ENCODE assay signal across 28 cellular contexts in genomic region chr5:116062352-116062751, GRCh38. TPM values are rescaled to one million over a fixed set of nuclear protein-coding genes. Genes with fewer than 3 reads are reported as not detected.
DNase-seq lines count a peak whose midpoint lies in the region; ATAC-seq, FAIRE-seq and TF ChIP-seq lines count a peak whose summit lies in the region.
"Had no signal": no experiment of that assay in that cellular context is flagged by ENCODE, and none has a peak within 500 bp of the region (broad histone marks: within the 10 kb centered on the region; RNA-seq: fewer than 3 reads in every experiment).

No MANE protein-coding gene starts in this region.

- H3K4me1 Mint-ChIP-seq in chondrocyte (ENCODE audit: low read depth), result no peaks in the 10 kb centered on the region
- H3K4me1 Mint-ChIP-seq: CD8-positive, alpha-beta memory T cell; naive thymus-derived CD4-positive, alpha-beta T cell had no signal

- in situ Hi-C loops in HepG2 (cut with HindIII; ENCODE audit: extremely low pct_ligation_motif_present, low pct_unique_long_range_greater_than_20kb), result loop anchor here (25.0 kb wide), 2 partner anchors 225 to 750 kb away; partner anchors contain the start of genes AP3S1 and ATG12

- no peaks in the 10 kb centered on the region for H3K79me2 ChIP-seq in HepG2 (ENCODE audit: insufficient read depth, low read length)
- H3K79me2 ChIP-seq in smooth muscle cell (ENCODE audit: low read depth), result no peaks in the 10 kb centered on the region

- no peak for FAIRE-seq in HepG2 (lab: Jason Lieb, UNC)
- FAIRE-seq: H1 had no signal

- no peak overlapping the region for H3K4me3 Mint-ChIP-seq in chondrocyte (ENCODE audit: unreplicated experiment)
- H3K4me3 Mint-ChIP-seq: activated CD8-positive, alpha-beta memory T cell treated with anti-CD3 and anti-CD28 coated beads, Interleukin-2, amount 10 ng/mL, durations not matched to agents 7 days and 5 days; CD8-positive, alpha-beta memory T cell; naive thymus-derived CD4-positive, alpha-beta T cell had no signal

- no peaks in the 10 kb centered on the region for H3K36me3 ChIP-seq in HepG2 (replicated peaks in 1 of 2; ENCODE audit: control insufficient read depth in 1 of 2, insufficient read depth in 2 of 2, low read length in 2 of 2)
- no peaks in the 10 kb centered on the region for H3K36me3 ChIP-seq in right lobe of liver
- H3K36me3 ChIP-seq in smooth muscle cell (ENCODE audit: low read depth), result no peaks in the 10 kb centered on the region
- H3K36me3 ChIP-seq: BE2C, heart right ventricle, lower lobe of right lung, tibial artery had no signal

- TF ChIP-seq RAD21 in HepG2 (CRISPR knock-in tag; IDR thresholded peaks at IDR 0.05), result no peak

- H3K27ac ChIP-seq in HepG2 (ENCODE audit: extremely low read length, insufficient read depth, low read length) (no peak overlapping the region), right lobe of liver (no peak overlapping the region), smooth muscle cell (ENCODE audit: low read depth) (no peak overlapping the region)
- H3K27ac ChIP-seq: heart right ventricle, lower lobe of right lung, SK-N-MC, tibial artery had no signal

- H3F3A ChIP-seq in smooth muscle cell (ENCODE audit: low read depth), result no peaks in the 10 kb centered on the region

- H2AFZ ChIP-seq in HepG2 (ENCODE audit: low read length) (no peak overlapping the region), smooth muscle cell (ENCODE audit: low read depth) (no peak overlapping the region)

- H3K27me3 ChIP-seq in HepG2 (ENCODE audit: control insufficient read depth in 1 of 2, insufficient read depth in 2 of 2, low read length in 2 of 2), result 0 out of 5 replicates have a peak, but pooled peaks cover 0 to 2% of the 10 kb centered on the region in 2 experiments
- no peaks in the 10 kb centered on the region for H3K27me3 ChIP-seq in right lobe of liver
- no peaks in the 10 kb centered on the region for H3K27me3 ChIP-seq in smooth muscle cell (ENCODE audit: low read depth)

- intact Hi-C loops in HepG2 (cut with micrococcal nuclease; ENCODE audit: unreplicated experiment), result loop anchor here (10.0 kb wide), 1 partner anchor 758 kb away; no protein-coding TSS in a partner anchor
- intact Hi-C loops in right lobe of liver (cut with DNase I), result no loop called here

- no TSS peak for BruUV-seq in HepG2 (replicated peaks; lab: Mats Ljungman, UMichigan)

- H3K9ac ChIP-seq in HepG2 (ENCODE audit: insufficient read depth, low read depth, low read length) (no peak overlapping the region), smooth muscle cell (ENCODE audit: low read depth) (no peak overlapping the region)

- TF ChIP-seq EP300 in HepG2 (IDR thresholded peaks at IDR 0.05; ENCODE audit: low read depth in 2 of 2, low read length in 2 of 2) (no peak), HepG2 (CRISPR knock-in tag; IDR thresholded peaks at IDR 0.05; ENCODE audit: borderline replicate concordance) (no peak)

- WGBS in HepG2 (ENCODE audit: low lambda C conversion rate), result 24% methylated on average over 2 of the region's 2 CpGs
- 84% methylated on average over 2 of the region's 2 CpGs for WGBS in right lobe of liver (ENCODE audit: insufficient coverage, low coverage, low lambda C conversion rate, missing lambda C conversion rate)
- WGBS in smooth muscle cell (ENCODE audit: low lambda C conversion rate), result 95% methylated on average over 2 of the region's 2 CpGs

- POLR2A ChIA-PET in HepG2 (lab: Yijun Ruan, JAX), result no interaction called here

- DNase-seq in HepG2 (ENCODE audit: low spot score) (peak; percentile 6), right lobe of liver (no peak), chondrocyte (ENCODE audit: low spot score) (no peak), DMS79 treated with DMSO at 0.1 percent for 48 hours (lab: John Stamatoyannopoulos, UW) (no peak), A172 (ENCODE audit: low spot score) (no peak), smooth muscle cell (lab: John Stamatoyannopoulos, UW; ENCODE audit: unreplicated experiment) (no peak)
- DNase-seq: activated CD4-positive, alpha-beta T cell treated with anti-CD3 and anti-CD28 coated beads, Interleukin-2, amount 50 U/mL, for 4 hours; activated CD4-positive, CD25-positive, alpha-beta regulatory T cell; activated CD8-positive, alpha-beta memory T cell treated with anti-CD3 and anti-CD28 coated beads, Interleukin-2, amount 10 ng/mL, durations not matched to agents 7 days and 5 days; activated T-cell treated with anti-CD3 and anti-CD28 coated beads, Interleukin-2, amount 50 U/mL, for 48 hours; BE2C; caudate nucleus; CD8-positive, alpha-beta memory T cell; foreskin fibroblast; heart right ventricle; Karpas-422; lower lobe of right lung; naive thymus-derived CD4-positive, alpha-beta T cell; NCI-H446; stimulated activated CD4-positive, alpha-beta T cell treated with anti-CD3 and anti-CD28 coated beads, Interleukin-15, amount 100 ng/mL, for 24 hours; stimulated activated CD4-positive, alpha-beta T cell treated with anti-CD3 and anti-CD28 coated beads, Interleukin-4, amount 100 ng/mL, for 4 hours; tibial artery had no signal

- H3K27ac Mint-ChIP-seq in chondrocyte (ENCODE audit: unreplicated experiment), result no peak overlapping the region
- H3K27ac Mint-ChIP-seq: activated CD8-positive, alpha-beta memory T cell treated with anti-CD3 and anti-CD28 coated beads, Interleukin-2, amount 10 ng/mL, durations not matched to agents 7 days and 5 days; CD8-positive, alpha-beta memory T cell; naive thymus-derived CD4-positive, alpha-beta T cell had no signal

- peaks cover 28% of the 10 kb centered on the region for H3K27me3 Mint-ChIP-seq in chondrocyte (ENCODE audit: low read depth)

- no peaks in the 10 kb centered on the region for H3K9me3 ChIP-seq in HepG2 (ENCODE audit: low read length)
- H3K9me3 ChIP-seq in right lobe of liver, result no peaks in the 10 kb centered on the region
- H3K9me3 ChIP-seq in smooth muscle cell (replicated peaks; ENCODE audit: low read depth), result no peaks in the 10 kb centered on the region
- H3K9me3 ChIP-seq: BE2C, heart right ventricle, lower lobe of right lung, tibial artery had no signal

- no peak for ATAC-seq in HepG2
- ATAC-seq in right lobe of liver, result no peak
- ATAC-seq in GM21825 (IDR thresholded peaks at IDR 0.05; ENCODE audit: unreplicated experiment), result no peak
- ATAC-seq: activated CD8-positive, alpha-beta memory T cell treated with anti-CD3 and anti-CD28 coated beads, Interleukin-2, amount 10 ng/mL, durations not matched to agents 7 days and 5 days; heart right ventricle; lower lobe of right lung; naive thymus-derived CD4-positive, alpha-beta T cell had no signal

- H3K36me3 Mint-ChIP-seq in chondrocyte (ENCODE audit: low read depth), result no peaks in the 10 kb centered on the region
- H3K36me3 Mint-ChIP-seq: activated CD8-positive, alpha-beta memory T cell treated with anti-CD3 and anti-CD28 coated beads, Interleukin-2, amount 10 ng/mL, durations not matched to agents 7 days and 5 days; CD8-positive, alpha-beta memory T cell; naive thymus-derived CD4-positive, alpha-beta T cell had no signal

- no peak overlapping the region for H3K4me3 ChIP-seq in HepG2 (replicated peaks in 1 of 3; ENCODE audit: insufficient read depth in 1 of 3, low read depth in 2 of 3, low read length in 3 of 3)
- H3K4me3 ChIP-seq in right lobe of liver, result no peak overlapping the region
- no peak overlapping the region for H3K4me3 ChIP-seq in smooth muscle cell
- H3K4me3 ChIP-seq: heart right ventricle, lower lobe of right lung, SK-N-MC, tibial artery had no signal

- H4K20me1 ChIP-seq in HepG2 (ENCODE audit: insufficient read depth, low read length) (no peaks in the 10 kb centered on the region), smooth muscle cell (ENCODE audit: low read depth) (no peaks in the 10 kb centered on the region)

- H3K4me1 ChIP-seq in HepG2 (ENCODE audit: insufficient read depth, low read length) (no peaks in the 10 kb centered on the region), right lobe of liver (no peaks in the 10 kb centered on the region), smooth muscle cell (ENCODE audit: low read depth) (no peaks in the 10 kb centered on the region)
- H3K4me1 ChIP-seq: BE2C, heart right ventricle, lower lobe of right lung, tibial artery had no signal

- TF ChIP-seq CTCF in HepG2 (CRISPR knock-in tag; IDR thresholded peaks at IDR 0.05), result no peak; the same call in 1 of the 2 replicates
- no peak for TF ChIP-seq CTCF in right lobe of liver (IDR thresholded peaks at IDR 0.05)
- TF ChIP-seq CTCF in LNCAP (IDR thresholded peaks at IDR 0.05), result peak; percentile 38; the same call in 1 of the 2 replicates
- peak; percentile 35 for TF ChIP-seq CTCF in chondrocyte (IDR thresholded peaks at IDR 0.05)
- TF ChIP-seq CTCF in smooth muscle cell (IDR thresholded peaks at IDR 0.05; ENCODE audit: borderline replicate concordance, insufficient read depth, poor library complexity, severe bottlenecking), result no peak

- no peak for TF ChIP-seq POLR2A in HepG2 (IDR thresholded peaks at IDR 0.05; ENCODE audit: insufficient read depth in 1 of 2, low read depth in 2 of 2, low read length in 2 of 2)
- no peak for TF ChIP-seq POLR2A in right lobe of liver (IDR thresholded peaks at IDR 0.05)

- H3K9me3 Mint-ChIP-seq in chondrocyte (ENCODE audit: low read depth), result no peaks in the 10 kb centered on the region
- H3K9me3 Mint-ChIP-seq: CD8-positive, alpha-beta memory T cell; naive thymus-derived CD4-positive, alpha-beta T cell had no signal

- CTCF ChIA-PET in HepG2 (lab: Yijun Ruan, JAX; ENCODE audit: low intra/inter-chr PET ratio, low total read pairs), result no interaction called here

- no peak overlapping the region for H3K4me2 ChIP-seq in HepG2 (ENCODE audit: low read depth, low read length)
- no peak overlapping the region for H3K4me2 ChIP-seq in smooth muscle cell

RNA-seq across cellular contexts. Expression of gene COMMD10, which starts 22.5 kb away (rescaled TPM):
- total RNA-seq in HepG2 (2016; rRNA removed; fragmentation: Illumina TruSeq; extraction: Trizol) (39.3 and 45.9 TPM in 2 replicates), right lobe of liver (10 to 100 TPM; 11.1 to 16.2 (median 14.4) TPM), chondrocyte (18.0 to 23.0 TPM (median 18.6 TPM) in 3 replicates), smooth muscle cell (34.0 and 40.4 TPM in 2 replicates)
- 12.7 and 14.8 TPM in 2 replicates for total RNA-seq in HepG2 (2016; cell fraction: cytosol; rRNA removed; fragmentation: Illumina TruSeq; extraction: Trizol; ENCODE audit: low read depth)
- total RNA-seq in HepG2 (2016; cell fraction: insoluble cytoplasmic fraction; rRNA removed; fragmentation: Illumina TruSeq; extraction: Trizol), result 36.8 and 51.4 TPM in 2 replicates
- 10.3 and 11.3 TPM in 2 replicates for total RNA-seq in HepG2 (2016; cell fraction: membrane; rRNA removed; fragmentation: Illumina TruSeq; extraction: Trizol)
- 49.1 and 53.3 TPM in 2 replicates for total RNA-seq in HepG2 (2016; cell fraction: nucleus; rRNA removed; fragmentation: Illumina TruSeq; extraction: Trizol)
- polyA plus RNA-seq in HepG2 (2011; rRNA removed) (11.8 and 16.9 TPM in 2 replicates), smooth muscle cell (22.4 and 28.4 TPM in 2 replicates)
- polyA plus RNA-seq in HepG2 (2011; cell fraction: cytosol; rRNA removed), result 6.1 and 10.1 TPM in 2 replicates
- 12.2 and 13.1 TPM in 2 replicates for polyA plus RNA-seq in HepG2 (2011; cell fraction: nucleus; rRNA removed)
- polyA plus RNA-seq in HepG2 (2012), result 15.3 and 17.3 TPM in 2 replicates
- 3.1 and 3.4 TPM in 2 replicates for polyA plus RNA-seq in HepG2 (2016; cell fraction: cytosol; fragmentation: Illumina TruSeq; extraction: Trizol; ENCODE audit: low read depth)
- 42.0 and 46.1 TPM in 2 replicates for polyA plus RNA-seq in HepG2 (2016; cell fraction: insoluble cytoplasmic fraction; fragmentation: Illumina TruSeq; extraction: Trizol; ENCODE audit: low read depth)
- polyA plus RNA-seq in HepG2 (2016; cell fraction: membrane; fragmentation: Illumina TruSeq; extraction: Trizol; ENCODE audit: low read depth), result 6.0 and 6.7 TPM in 2 replicates
- 26.7 and 29.7 TPM in 2 replicates for polyA plus RNA-seq in HepG2 (2016; cell fraction: nucleus; fragmentation: Illumina TruSeq; extraction: Trizol; ENCODE audit: insufficient read depth, low read depth)
- polyA minus RNA-seq in HepG2 (2011; rRNA and poly(A)+ RNA removed; ENCODE audit: low replicate concordance), result 5.3 and 6.5 TPM in 2 replicates
- 9.5 and 10.4 TPM in 2 replicates for polyA minus RNA-seq in HepG2 (2011; cell fraction: cytosol; rRNA and poly(A)+ RNA removed)
- polyA minus RNA-seq in HepG2 (2011; cell fraction: nucleus; rRNA and poly(A)+ RNA removed), result 73.5 and 78.9 TPM in 2 replicates
- total RNA-seq in A172 (2014; rRNA removed; shearing (Covaris generic)), result 65.6 and 68.1 TPM in 2 replicates

RNA-seq across cellular contexts. Expression of gene ARL14EPL, which starts 30.1 kb away (rescaled TPM):
- total RNA-seq in HepG2 (2016; rRNA removed; fragmentation: Illumina TruSeq; extraction: Trizol) (not detected in 2 replicates), right lobe of liver (not detected), chondrocyte (not detected in 3 replicates), smooth muscle cell (not detected in 2 replicates)
- not detected in 2 replicates for total RNA-seq in HepG2 (2016; cell fraction: cytosol; rRNA removed; fragmentation: Illumina TruSeq; extraction: Trizol; ENCODE audit: low read depth)
- not detected in 2 replicates for total RNA-seq in HepG2 (2016; cell fraction: insoluble cytoplasmic fraction; rRNA removed; fragmentation: Illumina TruSeq; extraction: Trizol)
- not detected in 2 replicates for total RNA-seq in HepG2 (2016; cell fraction: membrane; rRNA removed; fragmentation: Illumina TruSeq; extraction: Trizol)
- not detected in 2 replicates for total RNA-seq in HepG2 (2016; cell fraction: nucleus; rRNA removed; fragmentation: Illumina TruSeq; extraction: Trizol)
- polyA plus RNA-seq in HepG2 (2011; rRNA removed) (not detected in 2 replicates), smooth muscle cell (not detected in 2 replicates)
- polyA plus RNA-seq in HepG2 (2011; cell fraction: cytosol; rRNA removed), result not detected in 2 replicates
- polyA plus RNA-seq in HepG2 (2011; cell fraction: nucleus; rRNA removed), result not detected in 2 replicates
- polyA plus RNA-seq in HepG2 (2012), result not detected in 2 replicates
- not detected in 2 replicates for polyA plus RNA-seq in HepG2 (2016; cell fraction: cytosol; fragmentation: Illumina TruSeq; extraction: Trizol; ENCODE audit: low read depth)
- not detected in 2 replicates for polyA plus RNA-seq in HepG2 (2016; cell fraction: insoluble cytoplasmic fraction; fragmentation: Illumina TruSeq; extraction: Trizol; ENCODE audit: low read depth)
- polyA plus RNA-seq in HepG2 (2016; cell fraction: membrane; fragmentation: Illumina TruSeq; extraction: Trizol; ENCODE audit: low read depth), result not detected in 2 replicates
- not detected in 2 replicates for polyA plus RNA-seq in HepG2 (2016; cell fraction: nucleus; fragmentation: Illumina TruSeq; extraction: Trizol; ENCODE audit: insufficient read depth, low read depth)
- 0.82 TPM in 1 of 2 replicates, not detected in the other for polyA minus RNA-seq in HepG2 (2011; rRNA and poly(A)+ RNA removed; ENCODE audit: low replicate concordance)
- polyA minus RNA-seq in HepG2 (2011; cell fraction: cytosol; rRNA and poly(A)+ RNA removed), result not detected in 2 replicates
- polyA minus RNA-seq in HepG2 (2011; cell fraction: nucleus; rRNA and poly(A)+ RNA removed), result not detected in 2 replicates
- total RNA-seq in A172 (2014; rRNA removed; shearing (Covaris generic)), result 0.96 and 1.0 TPM in 2 replicates
- total RNA-seq: CD8-positive, alpha-beta memory T cell; H1; heart right ventricle; lower lobe of right lung; naive thymus-derived CD4-positive, alpha-beta T cell; omental fat pad; T-helper 1 cell treated with Interleukin-12 subunit alpha and Interleukin-12 subunit beta and Interleukin-4 antibody, amounts not matched to agents 30 ng/mL and 1 ng/mL, for 36 hours had no signal
- polyA plus RNA-seq: CD8-positive, alpha-beta memory T cell; H1; heart right ventricle; naive thymus-derived CD4-positive, alpha-beta T cell had no signal

Comparison
In these comparisons a context has a peak if more than half of its experiments do, and no peak if none do; other contexts are left out.
1. CTCF ChIP-seq: peak in LNCAP (single experiment) and chondrocyte (single experiment); none in HepG2 (single experiment), right lobe of liver (0 of 4) and smooth muscle cell (single experiment).